In the genomic region with DNA sequence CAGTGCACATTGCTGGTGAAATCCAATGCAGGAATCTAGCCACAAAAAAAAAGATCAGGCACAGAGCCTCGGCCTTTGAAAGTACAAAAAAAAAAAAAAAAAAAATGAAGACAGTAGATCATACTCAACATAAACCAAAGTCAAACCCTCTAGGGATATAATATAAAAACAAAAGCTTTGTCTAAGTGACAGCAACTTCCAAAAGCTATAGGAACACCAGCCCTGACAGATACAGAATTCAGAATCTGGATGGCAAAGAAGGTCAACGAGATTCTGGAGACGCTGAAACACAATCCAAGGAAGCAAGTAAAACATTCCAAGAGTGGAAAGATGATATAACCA, we compare ENCODE assay signal across 1 cellular context.
TF ChIP-seq lines count a peak whose summit lies in the region.

No MANE protein-coding gene starts in this region.

TF ChIP-seq in HepG2, 621 proteins besides CTCF, POLR2A, EP300 and RAD21:
- TF ChIP-seq, protein P1, sequence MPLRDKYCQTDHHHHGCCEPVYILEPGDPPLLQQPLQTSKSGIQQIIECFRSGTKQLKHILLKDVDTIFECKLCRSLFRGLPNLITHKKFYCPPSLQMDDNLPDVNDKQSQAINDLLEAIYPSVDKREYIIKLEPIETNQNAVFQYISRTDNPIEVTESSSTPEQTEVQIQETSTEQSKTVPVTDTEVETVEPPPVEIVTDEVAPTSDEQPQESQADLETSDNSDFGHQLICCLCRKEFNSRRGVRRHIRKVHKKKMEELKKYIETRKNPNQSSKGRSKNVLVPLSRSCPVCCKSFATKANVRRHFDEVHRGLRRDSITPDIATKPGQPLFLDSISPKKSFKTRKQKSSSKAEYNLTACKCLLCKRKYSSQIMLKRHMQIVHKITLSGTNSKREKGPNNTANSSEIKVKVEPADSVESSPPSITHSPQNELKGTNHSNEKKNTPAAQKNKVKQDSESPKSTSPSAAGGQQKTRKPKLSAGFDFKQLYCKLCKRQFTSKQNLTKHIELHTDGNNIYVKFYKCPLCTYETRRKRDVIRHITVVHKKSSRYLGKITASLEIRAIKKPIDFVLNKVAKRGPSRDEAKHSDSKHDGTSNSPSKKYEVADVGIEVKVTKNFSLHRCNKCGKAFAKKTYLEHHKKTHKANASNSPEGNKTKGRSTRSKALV (CRISPR knock-in tag; IDR thresholded peaks at IDR 0.05): peak; percentile 4; the same call in 1 of the 2 replicates
- no peak for TF ChIP-seq REPIN1 (CRISPR knock-in tag; IDR thresholded peaks at IDR 0.05; ENCODE audit: borderline replicate concordance, low read depth)
- 0 out of 2 replicates have a peak, but pooled peaks have one; percentile 20 for TF ChIP-seq GFI1 (CRISPR knock-in tag; IDR thresholded peaks at IDR 0.05; ENCODE audit: borderline replicate concordance)
- no peak for TF ChIP-seq ZIK1 (CRISPR knock-in tag; IDR thresholded peaks at IDR 0.05; ENCODE audit: borderline replicate concordance, low read depth)
- TF ChIP-seq HOXA5 (CRISPR knock-in tag; IDR thresholded peaks at IDR 0.05): 0 out of 2 replicates have a peak, but pooled peaks have one; percentile 6
- TF ChIP-seq DNMT3B (CRISPR knock-in tag; conservative IDR thresholded peaks at IDR 0.05): 0 out of 2 replicates have a peak, but pooled peaks have one; percentile 41
- peak; percentile 53; the same call in 1 of the 2 replicates for TF ChIP-seq ZMAT3 (CRISPR knock-in tag; conservative IDR thresholded peaks at IDR 0.05)
TF ChIP-seq in HepG2: peak in this region for 5.
